ENCODE assay signal across 29 cellular contexts in genomic region chr18:27606851-27607250, GRCh38.
"Had no signal": no experiment of that assay in that cellular context is flagged by ENCODE, and none has a peak within 500 bp of the region (broad histone marks: within the 10 kb centered on the region; RNA-seq: fewer than 3 reads in every experiment).

No MANE protein-coding gene starts in this region.

- H3K27ac Mint-ChIP-seq: dendritic cell treated with granulocyte-macrophage colony-stimulating factor and Interleukin-4, amounts not matched to agents 40 ng/mL and 50 ng/mL, for 4 days; effector memory CD8-positive, alpha-beta T cell; endodermal cell; immature natural killer cell; mesothelial cell of epicardium; naive B cell had no signal

- H3K36me3 ChIP-seq: colonic mucosa, esophagus squamous epithelium, gastrocnemius medialis, heart right ventricle, left lung, lower lobe of right lung had no signal

- H3K27me3 ChIP-seq: colonic mucosa, esophagus squamous epithelium, gastrocnemius medialis, heart right ventricle, left lung had no signal

- H3K27me3 Mint-ChIP-seq: dendritic cell treated with granulocyte-macrophage colony-stimulating factor and Interleukin-4, amounts not matched to agents 40 ng/mL and 50 ng/mL, for 4 days; effector memory CD8-positive, alpha-beta T cell; naive B cell had no signal

- H3K9me3 Mint-ChIP-seq: dendritic cell treated with granulocyte-macrophage colony-stimulating factor and Interleukin-4, amounts not matched to agents 40 ng/mL and 50 ng/mL, for 4 days; effector memory CD8-positive, alpha-beta T cell; immature natural killer cell had no signal

- ATAC-seq: effector memory CD8-positive, alpha-beta T cell; esophagus mucosa; gastrocnemius medialis; heart right ventricle; left colon; left lung; left ventricle myocardium superior; mucosa of descending colon had no signal

- H3K4me3 Mint-ChIP-seq: dendritic cell treated with granulocyte-macrophage colony-stimulating factor and Interleukin-4, amounts not matched to agents 40 ng/mL and 50 ng/mL, for 4 days; effector memory CD8-positive, alpha-beta T cell; endodermal cell; immature natural killer cell; mesothelial cell of epicardium; naive B cell had no signal

- H3K27ac ChIP-seq: colonic mucosa, epithelial cell of prostate, esophagus squamous epithelium, gastrocnemius medialis, heart right ventricle, left lung, lower lobe of right lung had no signal

- H3K4me1 ChIP-seq: colonic mucosa, esophagus squamous epithelium, gastrocnemius medialis, heart right ventricle, left lung, lower lobe of right lung had no signal

- H3K4me1 Mint-ChIP-seq: immature natural killer cell, naive B cell had no signal

- H3K36me3 Mint-ChIP-seq: immature natural killer cell, mesothelial cell of epicardium, naive B cell had no signal

- DNase-seq: colonic mucosa; cortex of kidney; effector CD8-positive, alpha-beta T cell; effector memory CD8-positive, alpha-beta T cell; endodermal cell; erythroblast; esophagus squamous epithelium; foreskin fibroblast; foreskin melanocyte; gastrocnemius medialis; glutamatergic neuron; head of caudate nucleus; heart right ventricle; hypothalamus; immature natural killer cell; islet precursor cell; kidney; kidney glomerular epithelial cell; left colon; left lung; left ventricle myocardium superior; lower lobe of right lung; mesenchymal stem cell; mucosa of descending colon; naive B cell had no signal

- H3K9me3 ChIP-seq: colonic mucosa, esophagus squamous epithelium, gastrocnemius medialis, heart right ventricle, left lung, lower lobe of right lung, mucosa of descending colon had no signal

- H3K4me3 ChIP-seq: colonic mucosa, esophagus squamous epithelium, gastrocnemius medialis, heart right ventricle, left lung, lower lobe of right lung, mucosa of descending colon had no signal
